26 cellular contexts compared by ENCODE assay signal in genomic region chr17:32960815-32961214, GRCh38. TPM values are rescaled to one million over a fixed set of nuclear protein-coding genes. Genes with fewer than 3 reads are reported as not detected.
DNase-seq lines count a peak whose midpoint lies in the region; ATAC-seq and TF ChIP-seq lines count a peak whose summit lies in the region.
"Had no signal": no experiment of that assay in that cellular context is flagged by ENCODE, and none has a peak within 500 bp of the region (broad histone marks: within the 10 kb centered on the region; RNA-seq: fewer than 3 reads in every experiment).

No MANE protein-coding gene starts in this region.

- no peak overlapping the region for H3K27ac Mint-ChIP-seq in HFFc6
- H3K27ac Mint-ChIP-seq in natural killer cell treated with Interleukin-12 subunit alpha and Interleukin-12 subunit beta and Interleukin-15 and Interleukin-18, amount 100 ng/mL, for 72 hours = no peak overlapping the region
- H3K27ac Mint-ChIP-seq: B cell; immature natural killer cell; naive thymus-derived CD4-positive, alpha-beta T cell; stimulated activated naive CD8-positive, alpha-beta T cell treated with anti-CD3 and anti-CD28 coated beads, Interleukin-15, amount 100 ng/mL, for 72 hours had no signal

- H3K27me3 Mint-ChIP-seq in HFFc6 (ENCODE audit: insufficient read depth) = peaks cover 18% of the 10 kb centered on the region; the same call in 1 of the 2 replicates
- H3K27me3 Mint-ChIP-seq in natural killer cell treated with Interleukin-12 subunit alpha and Interleukin-12 subunit beta and Interleukin-15 and Interleukin-18, amount 100 ng/mL, for 72 hours = peaks cover 23 to 69% of the 10 kb centered on the region in 2 donors

- peak; percentile 53 for DNase-seq in CMK (ENCODE audit: low read depth)
- peak; percentile 15 for DNase-seq in HFFc6
- peak; percentile 32 for DNase-seq in dermis blood vessel endothelial cell
- DNase-seq in left colon = no peak
- no peak for DNase-seq in natural killer cell treated with Interleukin-12 subunit alpha and Interleukin-12 subunit beta and Interleukin-15 and Interleukin-18, amount 100 ng/mL, for 72 hours (ENCODE audit: low spot score)
- DNase-seq: activated CD4-positive, alpha-beta T cell treated with anti-CD3 and anti-CD28 coated beads, Interleukin-2, amount 50 U/mL, for 1 hour; activated CD8-positive, alpha-beta memory T cell treated with anti-CD3 and anti-CD28 coated beads, Interleukin-2, amount 50 U/mL, for 4 hours; activated effector memory CD4-positive, alpha-beta T cell treated with anti-CD3 and anti-CD28 coated beads, Interleukin-2, amount 50 U/mL, for 16 hours; dorsolateral prefrontal cortex; head of caudate nucleus; immature natural killer cell; lower lobe of right lung; naive thymus-derived CD4-positive, alpha-beta T cell; NCI-H510A; ovary; stimulated activated CD4-positive, alpha-beta T cell treated with anti-CD3 and anti-CD28 coated beads, Interleukin-2, amount 100 ng/mL, for 24 hours; stimulated activated naive CD8-positive, alpha-beta T cell treated with anti-CD3 and anti-CD28 coated beads, Interleukin-15, amount 100 ng/mL, for 72 hours; T-helper 1 cell had no signal

- peaks cover 20% of the 10 kb centered on the region; the same call in 1 of the 2 replicates for H3K4me1 Mint-ChIP-seq in HFFc6 (ENCODE audit: low read depth)
- H3K4me1 Mint-ChIP-seq in natural killer cell treated with Interleukin-12 subunit alpha and Interleukin-12 subunit beta and Interleukin-15 and Interleukin-18, amount 100 ng/mL, for 72 hours (ENCODE audit: low read depth in 2 of 2) = peaks cover 0 to 5% of the 10 kb centered on the region in 2 donors
- H3K4me1 Mint-ChIP-seq: B cell; immature natural killer cell; naive thymus-derived CD4-positive, alpha-beta T cell; stimulated activated naive CD8-positive, alpha-beta T cell treated with anti-CD3 and anti-CD28 coated beads, Interleukin-15, amount 100 ng/mL, for 72 hours had no signal

- H3K9me3 Mint-ChIP-seq in HFFc6 = no peaks in the 10 kb centered on the region; the same call in 1 of the 2 replicates
- H3K9me3 Mint-ChIP-seq in natural killer cell treated with Interleukin-12 subunit alpha and Interleukin-12 subunit beta and Interleukin-15 and Interleukin-18, amount 100 ng/mL, for 72 hours = no peaks in the 10 kb centered on the region
- H3K9me3 Mint-ChIP-seq: immature natural killer cell; stimulated activated naive CD8-positive, alpha-beta T cell treated with anti-CD3 and anti-CD28 coated beads, Interleukin-15, amount 100 ng/mL, for 72 hours had no signal

- ATAC-seq in left colon (peak; percentile 17), HG02763 (IDR thresholded peaks at IDR 0.05; ENCODE audit: unreplicated experiment) (no peak), GM21381 (IDR thresholded peaks at IDR 0.05; ENCODE audit: unreplicated experiment) (no peak), GM18867 (IDR thresholded peaks at IDR 0.05; ENCODE audit: unreplicated experiment) (no peak)
- no peak for ATAC-seq in natural killer cell treated with Interleukin-12 subunit alpha and Interleukin-12 subunit beta and Interleukin-15 and Interleukin-18, amount 100 ng/mL, for 72 hours
- ATAC-seq: lower lobe of right lung; naive thymus-derived CD4-positive, alpha-beta T cell; Right ventricle myocardium inferior; stimulated activated naive CD8-positive, alpha-beta T cell treated with anti-CD3 and anti-CD28 coated beads, Interleukin-15, amount 100 ng/mL, for 72 hours had no signal

- intact Hi-C loops in left colon (cut with DNase I, micrococcal nuclease) = no loop called here

- H3K36me3 Mint-ChIP-seq in HFFc6 (ENCODE audit: low read depth) = no peaks in the 10 kb centered on the region
- peaks cover 4% of the 10 kb centered on the region for H3K36me3 Mint-ChIP-seq in natural killer cell treated with Interleukin-12 subunit alpha and Interleukin-12 subunit beta and Interleukin-15 and Interleukin-18, amount 100 ng/mL, for 72 hours
- H3K36me3 Mint-ChIP-seq: immature natural killer cell had no signal

- no peak for TF ChIP-seq CTCF in HFFc6 (IDR thresholded peaks at IDR 0.05)

- no peak overlapping the region for H3K4me3 Mint-ChIP-seq in HFFc6
- H3K4me3 Mint-ChIP-seq in natural killer cell treated with Interleukin-12 subunit alpha and Interleukin-12 subunit beta and Interleukin-15 and Interleukin-18, amount 100 ng/mL, for 72 hours = no peak overlapping the region
- H3K4me3 Mint-ChIP-seq: B cell; immature natural killer cell; naive thymus-derived CD4-positive, alpha-beta T cell; stimulated activated naive CD8-positive, alpha-beta T cell treated with anti-CD3 and anti-CD28 coated beads, Interleukin-15, amount 100 ng/mL, for 72 hours had no signal

RNA-seq across cellular contexts. Expression of gene SPACA3, which starts 30.8 kb away (rescaled TPM):
- not detected for total RNA-seq in HFFc6 (2021; fragmentation: NEBNext Ultra II Directional; extraction: Animal tissue kit (Norgen Biotek cat#: 25700))
- total RNA-seq in dermis blood vessel endothelial cell (not detected in 2 replicates), left colon (not detected)
- total RNA-seq in natural killer cell treated with Interleukin-12 subunit alpha and Interleukin-12 subunit beta and Interleukin-15 and Interleukin-18, amount 100 ng/mL, for 72 hours = not detected
- total RNA-seq: B cell; cardiac muscle cell; dorsolateral prefrontal cortex; esophagus muscularis mucosa; lower lobe of right lung; naive thymus-derived CD4-positive, alpha-beta T cell; ovary; Right ventricle myocardium inferior; skeletal muscle tissue had no signal

RNA-seq across cellular contexts. Expression of gene TMEM98, which starts 32.9 kb away (rescaled TPM):
- 10 to 100 TPM; 34.4 to 66.9 (median 38.5) TPM for total RNA-seq in HFFc6 (2021; fragmentation: NEBNext Ultra II Directional; extraction: Animal tissue kit (Norgen Biotek cat#: 25700))
- total RNA-seq in dermis blood vessel endothelial cell (36.2 and 42.4 TPM in 2 replicates), left colon (100 to 1,000 TPM; 111 to 114 TPM)
- total RNA-seq in natural killer cell treated with Interleukin-12 subunit alpha and Interleukin-12 subunit beta and Interleukin-15 and Interleukin-18, amount 100 ng/mL, for 72 hours = under 1 TPM; 0.59 to 0.76 TPM
- total RNA-seq: B cell had no signal

Comparison
In these comparisons a context has a peak if more than half of its experiments do, and no peak if none do; other contexts are left out.
1. DNase-seq: peak in CMK (single experiment), HFFc6 (single experiment) and dermis blood vessel endothelial cell (single experiment); none in left colon (0 of 2) and natural killer cell treated with Interleukin-12 subunit alpha and Interleukin-12 subunit beta and Interleukin-15 and Interleukin-18, amount 100 ng/mL, for 72 hours (single experiment).
2. RNA of gene TMEM98, which starts 32.9 kb away (total RNA-seq): 111 to 114 TPM in left colon, 36.2 to 42.4 TPM in dermis blood vessel endothelial cell and 34.4 to 66.9 TPM in HFFc6; 0.59 to 0.76 TPM in natural killer cell treated with Interleukin-12 subunit alpha and Interleukin-12 subunit beta and Interleukin-15 and Interleukin-18, amount 100 ng/mL, for 72 hours; every median in the first group is over 10 times any median in the second.